2 cellular contexts compared by ENCODE assay signal in the genomic region with DNA sequence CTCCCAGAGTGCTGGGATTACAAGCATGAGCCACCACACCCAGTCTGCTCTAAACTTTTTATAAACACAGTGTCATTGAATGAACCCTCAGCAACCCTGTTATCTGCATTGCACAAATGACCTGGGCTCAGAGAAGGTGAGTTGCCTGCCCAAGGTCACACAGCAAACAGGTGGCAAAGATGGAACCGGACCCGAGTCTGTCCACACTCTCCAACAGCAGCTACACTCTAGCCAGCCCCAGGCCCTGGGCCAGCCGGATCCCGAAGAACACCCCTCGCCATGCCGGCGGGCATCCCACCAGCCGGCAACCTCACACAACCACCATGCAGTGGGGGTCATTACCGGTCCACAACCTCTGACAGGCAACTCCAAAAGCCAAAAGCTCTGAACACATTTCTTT.
TF ChIP-seq lines count a peak whose summit lies in the region.

No MANE protein-coding gene starts in this region.

TF ChIP-seq in HepG2, 621 proteins besides CTCF, POLR2A, EP300 and RAD21:
- TF ChIP-seq ZMYM3 (CRISPR knock-in tag; IDR thresholded peaks at IDR 0.05) = peak; percentile 27; the same call in 1 of the 2 replicates
- TF ChIP-seq, protein P1, sequence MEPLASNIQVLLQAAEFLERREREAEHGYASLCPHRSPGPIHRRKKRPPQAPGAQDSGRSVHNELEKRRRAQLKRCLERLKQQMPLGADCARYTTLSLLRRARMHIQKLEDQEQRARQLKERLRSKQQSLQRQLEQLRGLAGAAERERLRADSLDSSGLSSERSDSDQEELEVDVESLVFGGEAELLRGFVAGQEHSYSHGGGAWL (CRISPR knock-in tag; IDR thresholded peaks at IDR 0.05) = no peak
- TF ChIP-seq ZNF768 (CRISPR knock-in tag; IDR thresholded peaks at IDR 0.05) = peak; percentile 98

TF ChIP-seq in IMR-90, 13 proteins besides CTCF, POLR2A, EP300 and RAD21:
- TF ChIP-seq FOS (IDR thresholded peaks at IDR 0.05; ENCODE audit: low read depth, low read length) (no peak), RCOR1 (IDR thresholded peaks at IDR 0.05; ENCODE audit: insufficient replicate concordance, low read length) (no peak), MXI1 (IDR thresholded peaks at IDR 0.05; ENCODE audit: borderline replicate concordance, low read depth, low read length) (no peak), CEBPB (IDR thresholded peaks at IDR 0.05; ENCODE audit: low read depth, low read length) (no peak), MAFK (IDR thresholded peaks at IDR 0.05; ENCODE audit: low read depth, low read length) (no peak), RFX5 (IDR thresholded peaks at IDR 0.05; ENCODE audit: low read depth, low read length) (no peak), BHLHE40 (IDR thresholded peaks at IDR 0.05; ENCODE audit: low read depth, low read length) (no peak), SMC3 (IDR thresholded peaks at IDR 0.05; ENCODE audit: low read depth, low read length) (no peak), NFE2L2 (IDR thresholded peaks at IDR 0.05; ENCODE audit: low read depth, low read length) (no peak), CHD1 (IDR thresholded peaks at IDR 0.05; ENCODE audit: low read depth, low read length) (no peak), MAZ (IDR thresholded peaks at IDR 0.05; ENCODE audit: borderline replicate concordance, low read depth, low read length) (no peak)
- TF ChIP-seq, protein P2, sequence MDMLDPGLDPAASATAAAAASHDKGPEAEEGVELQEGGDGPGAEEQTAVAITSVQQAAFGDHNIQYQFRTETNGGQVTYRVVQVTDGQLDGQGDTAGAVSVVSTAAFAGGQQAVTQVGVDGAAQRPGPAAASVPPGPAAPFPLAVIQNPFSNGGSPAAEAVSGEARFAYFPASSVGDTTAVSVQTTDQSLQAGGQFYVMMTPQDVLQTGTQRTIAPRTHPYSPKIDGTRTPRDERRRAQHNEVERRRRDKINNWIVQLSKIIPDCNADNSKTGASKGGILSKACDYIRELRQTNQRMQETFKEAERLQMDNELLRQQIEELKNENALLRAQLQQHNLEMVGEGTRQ (IDR thresholded peaks at IDR 0.05; ENCODE audit: low read depth, low read length) = no peak
- TF ChIP-seq, protein P3, sequence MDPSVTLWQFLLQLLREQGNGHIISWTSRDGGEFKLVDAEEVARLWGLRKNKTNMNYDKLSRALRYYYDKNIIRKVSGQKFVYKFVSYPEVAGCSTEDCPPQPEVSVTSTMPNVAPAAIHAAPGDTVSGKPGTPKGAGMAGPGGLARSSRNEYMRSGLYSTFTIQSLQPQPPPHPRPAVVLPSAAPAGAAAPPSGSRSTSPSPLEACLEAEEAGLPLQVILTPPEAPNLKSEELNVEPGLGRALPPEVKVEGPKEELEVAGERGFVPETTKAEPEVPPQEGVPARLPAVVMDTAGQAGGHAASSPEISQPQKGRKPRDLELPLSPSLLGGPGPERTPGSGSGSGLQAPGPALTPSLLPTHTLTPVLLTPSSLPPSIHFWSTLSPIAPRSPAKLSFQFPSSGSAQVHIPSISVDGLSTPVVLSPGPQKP (IDR thresholded peaks at IDR 0.05; ENCODE audit: borderline replicate concordance, low read depth, low read length) = no peak
